Comparison of ENCODE assay signal across 24 cellular contexts in genomic region chr10:12643279-12643678, GRCh38.
"Had no signal": no experiment of that assay in that cellular context is flagged by ENCODE, and none has a peak within 500 bp of the region (broad histone marks: within the 10 kb centered on the region; RNA-seq: fewer than 3 reads in every experiment).

No MANE protein-coding gene starts in this region.

- H3K27me3 ChIP-seq: breast epithelium, right lobe of liver, stomach, suprapubic skin, transverse colon, uterus had no signal

- H3K4me3 ChIP-seq: breast epithelium, mucosa of descending colon, right lobe of liver, skin epidermis, stomach, suprapubic skin, transverse colon, uterus had no signal

- H3K27me3 Mint-ChIP-seq: activated naive CD8-positive, alpha-beta T cell treated with anti-CD3 and anti-CD28 coated beads, Interleukin-2, amount 10 ng/mL, durations not matched to agents 7 days and 5 days; central memory CD8-positive, alpha-beta T cell had no signal

- ATAC-seq: left cardiac atrium; mucosa of descending colon; right lobe of liver; stimulated activated effector memory CD8-positive, alpha-beta T cell treated with anti-CD3 and anti-CD28 coated beads, Interleukin-12 subunit alpha, Interleukin-12 subunit beta, amount 100 ng/mL, for 72 hours had no signal

- H3K36me3 Mint-ChIP-seq: activated naive CD8-positive, alpha-beta T cell treated with anti-CD3 and anti-CD28 coated beads, Interleukin-2, amount 10 ng/mL, durations not matched to agents 7 days and 5 days had no signal

- DNase-seq: activated naive CD4-positive, alpha-beta T cell treated with anti-CD3 and anti-CD28 coated beads for 36 hours; activated naive CD8-positive, alpha-beta T cell treated with anti-CD3 and anti-CD28 coated beads, Interleukin-2, amount 10 ng/mL, durations not matched to agents 7 days and 5 days; activated T-cell treated with anti-CD3 and anti-CD28 coated beads, Interleukin-2, amount 50 U/mL, for 48 hours; amniotic stem cell; effector memory CD4-positive, alpha-beta T cell; foreskin melanocyte; glutamatergic neuron; hippocampal formation; islet precursor cell; left cardiac atrium; mucosa of descending colon; nephron progenitor cell; nucleus accumbens; right lobe of liver; stimulated activated CD4-positive, alpha-beta T cell treated with anti-CD3 and anti-CD28 coated beads, Interleukin-2, amount 100 ng/mL, for 24 hours; stomach; T-helper 9 cell; transverse colon; uterus had no signal

- H3K9me3 Mint-ChIP-seq: activated naive CD4-positive, alpha-beta T cell treated with anti-CD3 and anti-CD28 coated beads for 36 hours; activated naive CD8-positive, alpha-beta T cell treated with anti-CD3 and anti-CD28 coated beads, Interleukin-2, amount 10 ng/mL, durations not matched to agents 7 days and 5 days; central memory CD8-positive, alpha-beta T cell; nephron progenitor cell; stimulated activated effector memory CD8-positive, alpha-beta T cell treated with anti-CD3 and anti-CD28 coated beads, Interleukin-12 subunit alpha, Interleukin-12 subunit beta, amount 100 ng/mL, for 72 hours had no signal

- H3K4me1 ChIP-seq: breast epithelium, right lobe of liver, suprapubic skin, uterus had no signal

- H3K36me3 ChIP-seq: breast epithelium, right lobe of liver, stomach, suprapubic skin, transverse colon, uterus had no signal

- H3K9me3 ChIP-seq: breast epithelium, mucosa of descending colon, right lobe of liver, stomach, suprapubic skin, transverse colon, uterus had no signal

- H3K4me3 Mint-ChIP-seq: activated naive CD4-positive, alpha-beta T cell treated with anti-CD3 and anti-CD28 coated beads for 36 hours; activated naive CD8-positive, alpha-beta T cell treated with anti-CD3 and anti-CD28 coated beads, Interleukin-2, amount 10 ng/mL, durations not matched to agents 7 days and 5 days; central memory CD8-positive, alpha-beta T cell; nephron progenitor cell; stimulated activated effector memory CD8-positive, alpha-beta T cell treated with anti-CD3 and anti-CD28 coated beads, Interleukin-12 subunit alpha, Interleukin-12 subunit beta, amount 100 ng/mL, for 72 hours had no signal

- H3K27ac Mint-ChIP-seq: activated naive CD4-positive, alpha-beta T cell treated with anti-CD3 and anti-CD28 coated beads for 36 hours; activated naive CD8-positive, alpha-beta T cell treated with anti-CD3 and anti-CD28 coated beads, Interleukin-2, amount 10 ng/mL, durations not matched to agents 7 days and 5 days; nephron progenitor cell had no signal

- H3K27ac ChIP-seq: breast epithelium, right lobe of liver, skin epidermis, stomach, suprapubic skin, transverse colon, uterus had no signal
